In genomic region chr7:28406192-28406591, GRCh38 we compare ENCODE assay signal across 17 cellular contexts. TPM values are rescaled to one million over a fixed set of nuclear protein-coding genes. Genes with fewer than 3 reads are reported as not detected.
A peak's percentile ranks its signal among the peaks of the same experiment; 100 is the strongest.
DNase-seq lines count a peak whose midpoint lies in the region; ATAC-seq, FAIRE-seq and TF ChIP-seq lines count a peak whose summit lies in the region.
"Had no signal": no experiment of that assay in that cellular context is flagged by ENCODE, and none has a peak within 500 bp of the region (broad histone marks: within the 10 kb centered on the region; RNA-seq: fewer than 3 reads in every experiment).

No MANE protein-coding gene starts in this region.

- TF ChIP-seq POLR2A in A549 (IDR thresholded peaks at IDR 0.05; ENCODE audit: low read length) = no peak

- 0 out of 6 replicates have a peak, but pooled peaks of 1 of the 2 experiments have one; percentile 5 for ATAC-seq in A549
- no peak for ATAC-seq in HG03469 (IDR thresholded peaks at IDR 0.05; ENCODE audit: unreplicated experiment)
- ATAC-seq: natural killer cell treated with Interleukin-12 subunit alpha and Interleukin-12 subunit beta and Interleukin-15 and Interleukin-18, amount 100 ng/mL, for 72 hours had no signal

- intact Hi-C loops in MCF 10A (cut with micrococcal nuclease) = loop anchor here (5.0 kb wide), 4 partner anchors 109 to 451 kb away; no protein-coding TSS in a partner anchor

- H3K9ac ChIP-seq in mesendoderm (ENCODE audit: low read length) = no peak overlapping the region
- H3K9ac ChIP-seq: KMS-11 had no signal

- CTCF ChIA-PET in A549 (lab: Yijun Ruan, JAX) (interaction anchor here (0.9 to 4.7 kb wide), 3 partner anchors 9 to 109 kb away, joined by 3 to 25 read pairs (median 3); no protein-coding TSS in a partner anchor), MCF 10A (lab: Yijun Ruan, JAX) (interaction anchor here (0.7 to 1.5 kb wide), 2 partner anchors 16 to 107 kb away, joined by 4 to 13 read pairs; no protein-coding TSS in a partner anchor)

- H2BK5ac ChIP-seq in mesendoderm (ENCODE audit: low read length) = no peak overlapping the region

- peaks cover 7% of the 10 kb centered on the region for H3K27me3 ChIP-seq in mesendoderm (ENCODE audit: insufficient read depth, low read length, poor library complexity)
- H3K27me3 ChIP-seq: uterus had no signal

- 78% methylated on average over 4 of the region's 5 CpGs for WGBS in A549 (ENCODE audit: missing lambda C conversion rate)
- no CpG with 5 or more reads among the region's 5 CpGs for WGBS in mesendoderm (ENCODE audit: extremely low coverage, insufficient coverage, low lambda C conversion rate)

- H2BK120ac ChIP-seq in mesendoderm (ENCODE audit: low read depth, low read length) = no peak overlapping the region

- no TSS peak for BruUV-seq in MCF 10A (replicated peaks; lab: Mats Ljungman, UMichigan)

- H3K79me2 ChIP-seq in mesendoderm (ENCODE audit: control insufficient read depth, insufficient read depth, low read length) = no peaks in the 10 kb centered on the region
- H3K79me2 ChIP-seq: hepatocyte had no signal

- H3K4me3 ChIP-seq in A549 = no peak overlapping the region
- no peak overlapping the region for H3K4me3 ChIP-seq in mesendoderm (ENCODE audit: low read length)
- H3K4me3 ChIP-seq: hepatocyte, uterus had no signal

- no peak for TF ChIP-seq EP300 in A549 (IDR thresholded peaks at IDR 0.05)

- H3K27ac ChIP-seq in A549 (peak overlapping the region in 1 of 2 experiments; percentile 51; a peak in 2 of 6 replicates), mesendoderm (ENCODE audit: low read depth, low read length) (no peak overlapping the region)
- H3K27ac ChIP-seq: hepatocyte, KMS-11 had no signal

- H3K4ac ChIP-seq in mesendoderm (ENCODE audit: low read depth, low read length) = no peak overlapping the region

- H2AK5ac ChIP-seq in mesendoderm (ENCODE audit: low read length) = no peak overlapping the region

- no peaks in the 10 kb centered on the region for H3K27me3 Mint-ChIP-seq in MCF 10A (ENCODE audit: insufficient read depth, unreplicated experiment)

- peak overlapping the region; percentile 84 for H3K27ac Mint-ChIP-seq in MCF 10A (ENCODE audit: low read depth, unreplicated experiment)
- H3K27ac Mint-ChIP-seq: activated naive CD8-positive, alpha-beta T cell; natural killer cell treated with Interleukin-12 subunit alpha and Interleukin-12 subunit beta and Interleukin-15 and Interleukin-18, amount 100 ng/mL, for 72 hours had no signal

- H3K9me3 ChIP-seq in A549 = no peaks in the 10 kb centered on the region
- H3K9me3 ChIP-seq: uterus had no signal

- H3K9me3 Mint-ChIP-seq in MCF 10A (ENCODE audit: unreplicated experiment) = no peaks in the 10 kb centered on the region
- H3K9me3 Mint-ChIP-seq: natural killer cell treated with Interleukin-12 subunit alpha and Interleukin-12 subunit beta and Interleukin-15 and Interleukin-18, amount 100 ng/mL, for 72 hours had no signal

- 0 out of 3 replicates have a peak overlapping the region, but pooled peaks have one; percentile 6 for H3K4me2 ChIP-seq in A549
- H3K4me2 ChIP-seq in mesendoderm (ENCODE audit: low read length) = no peak overlapping the region
- H3K4me2 ChIP-seq: hepatocyte, KMS-11 had no signal

- no peaks in the 10 kb centered on the region for H3K79me1 ChIP-seq in mesendoderm (ENCODE audit: low read length)

- no peak overlapping the region for H3K56ac ChIP-seq in mesendoderm (ENCODE audit: low read length)

- no peak overlapping the region for H2BK15ac ChIP-seq in mesendoderm (replicated peaks; ENCODE audit: low read depth)

- no peak overlapping the region for H3K18ac ChIP-seq in mesendoderm (ENCODE audit: low read length)

- peaks cover 35% of the 10 kb centered on the region for H3K4me1 Mint-ChIP-seq in MCF 10A (ENCODE audit: insufficient read depth, unreplicated experiment)

- H4K5ac ChIP-seq in mesendoderm (ENCODE audit: low read length) = no peak overlapping the region

- POLR2A ChIA-PET in A549 (lab: Yijun Ruan, JAX) (no interaction called here), MCF 10A (lab: Yijun Ruan, JAX) (interaction anchor here (0.6 to 1.7 kb wide), 16 partner anchors 10 to 1206 kb away, joined by 3 to 6 read pairs (median 3); no protein-coding TSS in a partner anchor)

- H3K36me3 Mint-ChIP-seq in MCF 10A (ENCODE audit: insufficient read depth, unreplicated experiment) = no peaks in the 10 kb centered on the region
- H3K36me3 Mint-ChIP-seq: activated naive CD8-positive, alpha-beta T cell had no signal

- H3K36me3 ChIP-seq in mesendoderm (ENCODE audit: control insufficient read depth, insufficient read depth, low read length) = no peaks in the 10 kb centered on the region
- H3K36me3 ChIP-seq: uterus had no signal

- H3K4me1 ChIP-seq in A549 (peaks cover 30% of the 10 kb centered on the region), mesendoderm (ENCODE audit: control insufficient read depth, low read depth, low read length) (peaks cover 5% of the 10 kb centered on the region)
- H3K4me1 ChIP-seq: uterus had no signal

- DNase-seq in A549 (ENCODE audit: low read depth in 1 of 2, low spot score in 1 of 2) (no peak), HK-2 (ENCODE audit: unreplicated experiment) (peak; percentile 15), MCF 10A (ENCODE audit: unreplicated experiment) (no peak), mesendoderm (peak; percentile 62), NCI-H1930 (lab: John Stamatoyannopoulos, UW) (no peak), NK-92 (lab: John Stamatoyannopoulos, UW; ENCODE audit: unreplicated experiment) (no peak), GOT3 (lab: John Stamatoyannopoulos, UW) (no peak)
- DNase-seq: activated CD4-positive, alpha-beta T cell treated with anti-CD3 and anti-CD28 coated beads for 4 hours; NCI-H1417 treated with DMSO at 0.1 percent for 48 hours; stimulated activated CD4-positive, alpha-beta T cell treated with anti-CD3 and anti-CD28 coated beads, Interleukin-2, amount 100 ng/mL, for 48 hours; T-helper 2 cell had no signal

- H3K23ac ChIP-seq in mesendoderm (ENCODE audit: low read length) = no peak overlapping the region

- no peak for TF ChIP-seq CTCF in A549 (IDR thresholded peaks at IDR 0.05)
- TF ChIP-seq CTCF in MCF 10A (IDR thresholded peaks at IDR 0.05; ENCODE audit: unreplicated experiment) = no peak

- TF ChIP-seq RAD21 in A549 (conservative IDR thresholded peaks at IDR 0.05 in 1 of 2, IDR thresholded peaks at IDR 0.05 in 1 of 2) = no peak

- no peak overlapping the region for H3K4me3 Mint-ChIP-seq in MCF 10A (ENCODE audit: unreplicated experiment)
- H3K4me3 Mint-ChIP-seq: activated naive CD8-positive, alpha-beta T cell; natural killer cell treated with Interleukin-12 subunit alpha and Interleukin-12 subunit beta and Interleukin-15 and Interleukin-18, amount 100 ng/mL, for 72 hours had no signal

- FAIRE-seq in A549 (lab: Jason Lieb, UNC) = no peak

- no peak overlapping the region for H4K8ac ChIP-seq in mesendoderm (ENCODE audit: low read depth, low read length)

TF ChIP-seq in A549, 52 proteins besides CTCF, POLR2A, EP300 and RAD21 (continues in another document):
- TF ChIP-seq PHF8 (IDR thresholded peaks at IDR 0.05; ENCODE audit: borderline replicate concordance, low read depth) = no peak
- TF ChIP-seq FOSB (CRISPR knock-in tag; IDR thresholded peaks at IDR 0.05) = no peak
- TF ChIP-seq CBX2 (IDR thresholded peaks at IDR 0.05; ENCODE audit: borderline replicate concordance, low read depth) = no peak
- no peak for TF ChIP-seq KDM1A (IDR thresholded peaks at IDR 0.05; ENCODE audit: low read depth)
- TF ChIP-seq, protein P1, sequence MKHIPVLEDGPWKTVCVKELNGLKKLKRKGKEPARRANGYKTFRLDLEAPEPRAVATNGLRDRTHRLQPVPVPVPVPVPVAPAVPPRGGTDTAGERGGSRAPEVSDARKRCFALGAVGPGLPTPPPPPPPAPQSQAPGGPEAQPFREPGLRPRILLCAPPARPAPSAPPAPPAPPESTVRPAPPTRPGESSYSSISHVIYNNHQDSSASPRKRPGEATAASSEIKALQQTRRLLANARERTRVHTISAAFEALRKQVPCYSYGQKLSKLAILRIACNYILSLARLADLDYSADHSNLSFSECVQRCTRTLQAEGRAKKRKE (CRISPR knock-in tag; IDR thresholded peaks at IDR 0.05; ENCODE audit: low read depth) = no peak
- TF ChIP-seq MAZ (IDR thresholded peaks at IDR 0.05; ENCODE audit: borderline replicate concordance, low read depth, low read length) = no peak
- TF ChIP-seq RNF2 (IDR thresholded peaks at IDR 0.05; ENCODE audit: borderline replicate concordance, low read depth) = no peak
- TF ChIP-seq HMGXB4 (CRISPR knock-in tag; IDR thresholded peaks at IDR 0.05; ENCODE audit: borderline replicate concordance) = no peak
- no peak for TF ChIP-seq NPAS2 (CRISPR knock-in tag; IDR thresholded peaks at IDR 0.05; ENCODE audit: borderline replicate concordance)
- no peak for TF ChIP-seq EHMT2 (IDR thresholded peaks at IDR 0.05; ENCODE audit: low read depth)
- TF ChIP-seq CEBPB (IDR thresholded peaks at IDR 0.05) = no peak
- no peak for TF ChIP-seq HOXB13 (CRISPR knock-in tag; IDR thresholded peaks at IDR 0.05; ENCODE audit: low read depth)
- no peak for TF ChIP-seq HEYL (CRISPR knock-in tag; IDR thresholded peaks at IDR 0.05)
- no peak for TF ChIP-seq NR3C1 (IDR thresholded peaks at IDR 0.05)

RNA-seq across cellular contexts. Expression of gene CREB5, which starts 6.1 kb away (rescaled TPM):
- polyA plus RNA-seq in A549 (2011; rRNA removed) = 1.5 TPM in 2 replicates
- 0.81 and 1.0 TPM in 2 replicates for polyA plus RNA-seq in A549 (2012; cell fraction: cytosol; rRNA removed)
- 3.2 and 3.4 TPM in 2 replicates for polyA plus RNA-seq in A549 (2012; cell fraction: nucleus; rRNA removed)
- polyA plus RNA-seq in A549 (2017; fragmentation: RNase III; extraction: RNeasy Plus Mini Kit Qiagen cat#74134 plus additional on column Dnase treatment) = 0.61 to 0.88 TPM (median 0.69 TPM) in 3 replicates
- polyA minus RNA-seq in A549 (2011; rRNA and poly(A)+ RNA removed) = 3.5 and 4.6 TPM in 2 replicates
- total RNA-seq in MCF 10A (2022) = 30.0 and 40.5 TPM in 2 replicates
- polyA plus RNA-seq in mesendoderm (2013, experiment 1 of 2) = 8.3 TPM
- polyA plus RNA-seq in mesendoderm (2013, experiment 2 of 2) = 8.6 TPM

Comparison
In these comparisons a context has a peak if more than half of its experiments do, and no peak if none do; other contexts are left out.
1. DNase-seq: peak in HK-2 (single experiment) and mesendoderm (single experiment); none in A549 (0 of 2), MCF 10A (single experiment), NCI-H1930 (0 of 2), NK-92 (single experiment) and GOT3 (single experiment).